19 cellular contexts compared by ENCODE assay signal in the genomic region with DNA sequence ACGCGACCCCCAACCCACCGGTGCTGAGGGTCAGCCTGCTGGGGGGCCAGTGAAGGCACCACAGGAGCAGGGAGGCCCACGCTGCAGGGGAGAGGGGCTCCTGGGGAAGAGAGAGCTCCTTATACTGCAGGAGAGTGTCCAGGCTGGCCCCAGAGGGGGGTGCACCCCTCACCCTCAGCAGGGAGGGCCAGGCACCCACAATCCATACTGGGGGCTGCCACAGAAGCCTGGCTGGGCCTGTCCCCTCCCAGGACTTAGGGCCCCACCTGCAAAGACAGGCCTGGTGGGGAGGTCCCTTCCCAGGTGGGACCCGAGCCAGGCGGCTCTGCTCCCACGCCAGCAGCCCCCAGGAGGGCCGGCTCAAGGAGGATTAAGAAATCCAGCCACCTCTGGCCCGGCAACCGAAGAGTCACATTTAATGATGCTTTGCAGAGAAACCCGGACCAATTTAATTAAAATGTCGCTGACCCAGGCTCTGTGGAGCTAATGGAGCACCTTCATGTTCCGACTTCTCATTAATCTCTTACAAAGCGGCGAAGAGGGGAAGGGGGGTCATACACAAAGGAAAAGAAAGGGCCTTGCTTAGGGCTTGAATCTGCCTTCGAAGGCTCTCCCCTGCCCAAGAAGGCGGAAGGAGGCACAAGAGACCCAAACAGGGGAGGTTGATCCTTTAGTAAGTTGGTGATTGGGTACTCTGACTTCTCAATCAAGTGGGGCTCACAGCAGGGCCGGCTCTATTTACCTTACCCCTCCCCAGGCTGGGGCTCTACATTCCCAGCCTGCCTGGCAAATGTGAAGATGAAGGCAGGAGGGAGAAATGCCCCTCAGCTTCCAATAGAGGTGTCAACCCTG. TPM values are rescaled to one million over a fixed set of nuclear protein-coding genes. Genes with fewer than 3 reads are reported as not detected.
DNase-seq lines count a peak whose midpoint lies in the region; ATAC-seq, FAIRE-seq and TF ChIP-seq lines count a peak whose summit lies in the region.
"Had no signal": no experiment of that assay in that cellular context is flagged by ENCODE, and none has a peak within 500 bp of the region (broad histone marks: within the 10 kb centered on the region; RNA-seq: fewer than 3 reads in every experiment).

No MANE protein-coding gene starts in this region.

- H3K4me1 Mint-ChIP-seq in GM23338 (peaks cover 15% of the 10 kb centered on the region), WTC11 (peaks cover 7% of the 10 kb centered on the region), T-cell (no peaks in the 10 kb centered on the region)

- H3K79me2 ChIP-seq in GM23338 (replicated peaks; ENCODE audit: insufficient read depth): no peaks in the 10 kb centered on the region

- no peaks in the 10 kb centered on the region for H3K36me3 Mint-ChIP-seq in GM23338 (ENCODE audit: low read depth)
- H3K36me3 Mint-ChIP-seq in WTC11: no peaks in the 10 kb centered on the region
- H3K36me3 Mint-ChIP-seq in T-cell: no peaks in the 10 kb centered on the region

- FAIRE-seq in kidney (lab: Jason Lieb, UNC): no peak

- no peaks in the 10 kb centered on the region for H3K9me2 ChIP-seq in GM23338 (ENCODE audit: insufficient read depth)

- H3F3A ChIP-seq in GM23338 (replicated peaks; ENCODE audit: low read depth): no peaks in the 10 kb centered on the region

- intact Hi-C loops in kidney (cut with DNase I): no loop called here

- H3K9ac ChIP-seq in kidney (ENCODE audit: low read length in 2 of 2): no peak overlapping the region
- H3K9ac ChIP-seq: GM23248 had no signal

- H3K9me3 Mint-ChIP-seq in GM23338: no peaks in the 10 kb centered on the region
- H3K9me3 Mint-ChIP-seq in WTC11: no peaks in the 10 kb centered on the region
- no peaks in the 10 kb centered on the region for H3K9me3 Mint-ChIP-seq in T-cell

- peak; percentile 86 for DNase-seq in DMS79 (lab: John Stamatoyannopoulos, UW)
- no peak for DNase-seq in GM23338 (ENCODE audit: low spot score)
- no peak for DNase-seq in WTC11 (ENCODE audit: low spot score)
- peak; percentile 45 for DNase-seq in kidney
- no peak for DNase-seq in NCI-H128 (lab: John Stamatoyannopoulos, UW; ENCODE audit: unreplicated experiment)
- no peak for DNase-seq in T-cell
- no peak for DNase-seq in activated effector memory CD4-positive, alpha-beta T cell treated with anti-CD3 and anti-CD28 coated beads, Interleukin-2, amount 50 U/mL, for 16 hours
- DNase-seq: ACHN, DND-41, GM23248, NCI-H1436, NCI-H1930, NCI-H2171, NCI-H526, SIG-M5, T-helper 1 cell had no signal

- no peak for TF ChIP-seq CTCF in GM23338 (conservative IDR thresholded peaks at IDR 0.05; ENCODE audit: low read depth in 2 of 2)
- no peak for TF ChIP-seq CTCF in WTC11 (IDR thresholded peaks at IDR 0.05)
- no peak for TF ChIP-seq CTCF in kidney (IDR thresholded peaks at IDR 0.05; ENCODE audit: borderline replicate concordance, extremely low read depth, insufficient read depth)

- POLR2A ChIA-PET in WTC11 (lab: Charles Lee): interaction anchor here (0.5 kb wide), 1 partner anchor 38 kb away, joined by 3 read pairs; no protein-coding TSS in a partner anchor
- POLR2A ChIA-PET in T-cell (lab: Charles Lee): no interaction called here

- H3K4me2 ChIP-seq in GM23338: no peak overlapping the region

- H3K9me3 ChIP-seq in kidney (ENCODE audit: control insufficient read depth in 1 of 2, low read length in 2 of 2): no peaks in the 10 kb centered on the region

- H4K20me1 ChIP-seq in GM23338 (replicated peaks; ENCODE audit: insufficient read depth): no peaks in the 10 kb centered on the region

- no peaks in the 10 kb centered on the region for H3K4me1 ChIP-seq in GM23338 (ENCODE audit: insufficient read depth)
- no peaks in the 10 kb centered on the region for H3K4me1 ChIP-seq in kidney (ENCODE audit: control insufficient read depth in 1 of 2, insufficient read depth in 1 of 2, low read depth in 1 of 2, low read length in 2 of 2)

- ATAC-seq in GM23338: peak; percentile 45
- ATAC-seq in WTC11: peak; percentile 10; the same call in 1 of the 2 replicates
- no peak for ATAC-seq in T-cell (replicated peaks in 1 of 4)
- ATAC-seq: SK-N-SH treated with all-trans-retinoic acid at 6 μM for 48 hours had no signal

- CTCF ChIA-PET in WTC11 (lab: Charles Lee): interaction anchor here (2.2 kb wide), 1 partner anchor 31 kb away, joined by 8 read pairs; no protein-coding TSS in a partner anchor
- CTCF ChIA-PET in T-cell (lab: Charles Lee): no interaction called here

- H3K4me3 Mint-ChIP-seq in GM23338: no peak overlapping the region
- H3K4me3 Mint-ChIP-seq in WTC11: no peak overlapping the region
- no peak overlapping the region for H3K4me3 Mint-ChIP-seq in T-cell

- no peaks in the 10 kb centered on the region for H3K36me3 ChIP-seq in GM23338 (ENCODE audit: insufficient read depth)
- no peaks in the 10 kb centered on the region for H3K36me3 ChIP-seq in kidney (ENCODE audit: control insufficient read depth in 1 of 2, insufficient read depth in 2 of 2, low read length in 2 of 2)

- H2AFZ ChIP-seq in GM23338: no peak overlapping the region
- H2AFZ ChIP-seq: GM23248 had no signal

- no peaks in the 10 kb centered on the region for H3K27me3 ChIP-seq in GM23338 (ENCODE audit: insufficient read depth)

- no peak overlapping the region for H3K4me3 ChIP-seq in GM23338
- no peak overlapping the region for H3K4me3 ChIP-seq in kidney (ENCODE audit: low read length in 2 of 2)
- H3K4me3 ChIP-seq: GM23248 had no signal

- H3K27me3 Mint-ChIP-seq in GM23338 (ENCODE audit: insufficient read depth, low read depth, poor library complexity): peaks cover 7% of the 10 kb centered on the region
- no peaks in the 10 kb centered on the region for H3K27me3 Mint-ChIP-seq in WTC11 (ENCODE audit: low read depth)
- H3K27me3 Mint-ChIP-seq in T-cell: no peaks in the 10 kb centered on the region

- H3K27ac Mint-ChIP-seq in GM23338: no peak overlapping the region
- no peak overlapping the region for H3K27ac Mint-ChIP-seq in WTC11
- no peak overlapping the region for H3K27ac Mint-ChIP-seq in T-cell

- no peak overlapping the region for H3K27ac ChIP-seq in GM23338 (ENCODE audit: low read depth)
- H3K27ac ChIP-seq in kidney (ENCODE audit: low read depth in 2 of 2, low read length in 2 of 2): no peak overlapping the region
- H3K27ac ChIP-seq: C4-2B, GM23248 had no signal

TF ChIP-seq in GM23338, 12 proteins besides CTCF, POLR2A, EP300 and RAD21 (continues in another document):
- TF ChIP-seq POLR2AphosphoS5 (IDR thresholded peaks at IDR 0.05; ENCODE audit: low read depth) (no peak), JUNB (IDR thresholded peaks at IDR 0.05; ENCODE audit: unreplicated experiment) (no peak), STAT1 (IDR thresholded peaks at IDR 0.05; ENCODE audit: unreplicated experiment) (no peak), CREB1 (CRISPR knock-in tag; IDR thresholded peaks at IDR 0.05; ENCODE audit: low read depth) (no peak)

TF ChIP-seq in WTC11, 78 proteins besides CTCF, POLR2A, EP300 and RAD21:
- TF ChIP-seq ZNF121 (CRISPR knock-in tag; IDR thresholded peaks at IDR 0.05) (no peak), NFE2L1 (CRISPR knock-in tag; IDR thresholded peaks at IDR 0.05) (no peak), JAZF1 (CRISPR knock-in tag; IDR thresholded peaks at IDR 0.05) (no peak), NR2C2 (CRISPR knock-in tag; IDR thresholded peaks at IDR 0.05) (no peak), TP53 (CRISPR knock-in tag; IDR thresholded peaks at IDR 0.05) (no peak), ZNF396 (CRISPR knock-in tag; IDR thresholded peaks at IDR 0.05; ENCODE audit: borderline replicate concordance) (no peak)
- TF ChIP-seq, protein P1, sequence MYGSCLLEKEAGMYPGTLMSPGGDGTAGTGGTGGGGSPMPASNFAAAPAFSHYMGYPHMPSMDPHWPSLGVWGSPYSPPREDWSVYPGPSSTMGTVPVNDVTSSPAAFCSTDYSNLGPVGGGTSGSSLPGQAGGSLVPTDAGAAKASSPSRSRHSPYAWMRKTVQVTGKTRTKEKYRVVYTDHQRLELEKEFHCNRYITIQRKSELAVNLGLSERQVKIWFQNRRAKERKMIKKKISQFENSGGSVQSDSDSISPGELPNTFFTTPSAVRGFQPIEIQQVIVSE (CRISPR knock-in tag; IDR thresholded peaks at IDR 0.05; ENCODE audit: borderline replicate concordance): no peak

RNA-seq across cellular contexts. Expression of gene WNT9A, which starts 25.0 kb away (rescaled TPM):
- 1.8 and 2.0 TPM in 2 replicates for total RNA-seq in GM23338 (2014; rRNA removed; shearing (Covaris generic))
- polyA plus RNA-seq in GM23338 (2016; fragmentation: Nextera tagmentation; extraction: Ambion mirVana): 0.06 and 0.07 TPM in 2 replicates
- total RNA-seq in WTC11 (2021): 1.1 to 1.5 TPM (median 1.3 TPM) in 3 replicates
- 3.1 TPM for total RNA-seq in kidney
- polyA plus RNA-seq in kidney (ENCODE audit: insufficient read depth, low read depth, low replicate concordance): 0.58 TPM
- under 1 TPM in 4 of 5 donors, not detected in 1; 0.12 to 0.72 (median 0.48) TPM for total RNA-seq in T-cell
- total RNA-seq: HT-29 had no signal

Comparison
In these comparisons a context has a peak if more than half of its experiments do, and no peak if none do; other contexts are left out.
1. DNase-seq: peak in DMS79 (single experiment) and kidney (single experiment); none in GM23338 (single experiment), WTC11 (single experiment), NCI-H128 (single experiment), T-cell (0 of 34) and activated effector memory CD4-positive, alpha-beta T cell treated with anti-CD3 and anti-CD28 coated beads, Interleukin-2, amount 50 U/mL, for 16 hours (single experiment).
2. ATAC-seq: peak in GM23338 (single experiment) and WTC11 (single experiment); none in T-cell (0 of 4).